In the genomic region with DNA sequence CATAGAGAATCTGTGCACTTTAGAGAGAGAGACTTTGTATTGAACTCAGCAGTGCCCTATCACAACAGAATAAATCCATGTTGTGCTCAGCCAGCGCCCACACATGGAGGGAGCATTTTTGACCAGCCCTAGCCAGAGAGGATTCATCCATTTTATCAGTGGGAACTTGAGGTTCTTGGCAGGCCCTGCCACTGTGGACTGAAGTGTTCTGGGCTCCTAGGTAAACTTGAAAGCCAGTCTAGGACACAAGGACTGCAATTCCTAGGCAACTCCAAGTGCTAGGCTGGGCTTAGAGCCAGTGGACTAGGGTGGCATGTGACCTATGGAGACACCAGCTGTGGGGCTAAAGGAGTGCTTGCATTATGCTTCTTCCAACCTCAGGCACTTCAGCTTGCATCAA, we compare ENCODE assay signal across 16 cellular contexts.
DNase-seq lines count a peak whose midpoint lies in the region; ATAC-seq lines count a peak whose summit lies in the region.
"Had no signal": no experiment of that assay in that cellular context is flagged by ENCODE, and none has a peak within 500 bp of the region (broad histone marks: within the 10 kb centered on the region; RNA-seq: fewer than 3 reads in every experiment).

No MANE protein-coding gene starts in this region.

- no peaks in the 10 kb centered on the region for H3K4me1 ChIP-seq in trophoblast cell (ENCODE audit: control insufficient read depth in 1 of 2, insufficient read depth in 2 of 2, low read length in 2 of 2)

- H2BK12ac ChIP-seq in trophoblast cell (ENCODE audit: low read length), result no peak overlapping the region

- WGBS in trophoblast cell (ENCODE audit: extremely low coverage, insufficient coverage, insufficient read length), result no CpG with 5 or more reads among the region's 1 CpG

- no peak overlapping the region for H3K14ac ChIP-seq in trophoblast cell (ENCODE audit: low read length)

- H2AK5ac ChIP-seq in trophoblast cell (ENCODE audit: low read length), result no peak overlapping the region

- H4K91ac ChIP-seq in trophoblast cell (ENCODE audit: low read depth, low read length), result no peak overlapping the region

- no peak overlapping the region for H3K27ac ChIP-seq in trophoblast cell (ENCODE audit: low read depth, low read length)
- H3K27ac ChIP-seq: 22Rv1, GM23248 had no signal

- H2BK5ac ChIP-seq in trophoblast cell (ENCODE audit: low read depth, low read length, poor library complexity), result no peak overlapping the region

- no peak overlapping the region for H3K4me3 ChIP-seq in trophoblast cell (ENCODE audit: low read depth, low read length)
- H3K4me3 ChIP-seq: GM12878, GM23248 had no signal

- ATAC-seq in Right ventricle myocardium superior (ENCODE audit: poor library complexity), result peak; percentile 22
- ATAC-seq in HG02884 (IDR thresholded peaks at IDR 0.05; ENCODE audit: unreplicated experiment), result no peak
- no peak for ATAC-seq in HG03432 (IDR thresholded peaks at IDR 0.05; ENCODE audit: unreplicated experiment)
- ATAC-seq: CD8-positive, alpha-beta T cell; GM12878; HepG2 had no signal

- H3K4ac ChIP-seq in trophoblast cell (ENCODE audit: low read depth, low read length), result no peak overlapping the region

- intact Hi-C loops in Right ventricle myocardium superior (cut with DNase I), result no loop called here
- intact Hi-C loops in cardiac septum (cut with DNase I), result no loop called here

- no peak overlapping the region for H2BK120ac ChIP-seq in trophoblast cell (ENCODE audit: insufficient read depth, low read length, poor library complexity)

- H3K79me1 ChIP-seq in trophoblast cell (ENCODE audit: low read length), result no peaks in the 10 kb centered on the region

- no peaks in the 10 kb centered on the region for H3K27me3 ChIP-seq in trophoblast cell (ENCODE audit: insufficient read depth, low read length)

- no peaks in the 10 kb centered on the region for H3K9me3 ChIP-seq in trophoblast cell (ENCODE audit: insufficient read depth, low read depth, low read length)

- peak overlapping the region; percentile 31 for H3K9ac ChIP-seq in trophoblast cell (ENCODE audit: low read length)
- H3K9ac ChIP-seq: GM23248 had no signal

- no peak overlapping the region for H2AFZ ChIP-seq in trophoblast cell (ENCODE audit: insufficient read depth, low read length, poor library complexity)
- H2AFZ ChIP-seq: GM23248 had no signal

- DNase-seq in DMS 273 (lab: John Stamatoyannopoulos, UW; ENCODE audit: unreplicated experiment), result peak; percentile 45
- DNase-seq in DMS 273 treated with DMSO at 0.1 percent for 48 hours (lab: John Stamatoyannopoulos, UW), result no peak
- DNase-seq in Right ventricle myocardium superior, result no peak
- DNase-seq in cardiac septum (ENCODE audit: low spot score), result no peak
- peak; percentile 1 for DNase-seq in RPMI7951 (ENCODE audit: low read depth)
- no peak for DNase-seq in trophoblast cell
- DNase-seq: CD8-positive, alpha-beta T cell; COR-L47; DMS79; GM23248; H9 had no signal

- H4K12ac ChIP-seq in trophoblast cell (ENCODE audit: low read depth, low read length), result no peak overlapping the region

- no peak overlapping the region for H3K4me2 ChIP-seq in trophoblast cell (ENCODE audit: low read length)

- no peak overlapping the region for H4K8ac ChIP-seq in trophoblast cell (ENCODE audit: low read depth, low read length)

- no peak overlapping the region for H3K23ac ChIP-seq in trophoblast cell (ENCODE audit: low read length)

- no peaks in the 10 kb centered on the region for H3K36me3 ChIP-seq in trophoblast cell (ENCODE audit: control insufficient read depth in 1 of 2, insufficient read depth in 2 of 2, low read length in 2 of 2)

- H3K79me2 ChIP-seq in trophoblast cell (ENCODE audit: control insufficient read depth, insufficient read depth, low read length, poor library complexity), result no peaks in the 10 kb centered on the region

- no peak overlapping the region for H3K18ac ChIP-seq in trophoblast cell (ENCODE audit: low read length)

Comparison
In these comparisons a context has a peak if more than half of its experiments do, and no peak if none do; other contexts are left out.
1. DNase-seq: peak in DMS 273 (single experiment) and RPMI7951 (single experiment); none in DMS 273 treated with DMSO at 0.1 percent for 48 hours (single experiment), Right ventricle myocardium superior (single experiment), cardiac septum (single experiment) and trophoblast cell (0 of 2).